ENCODE assay signal across 14 cellular contexts in genomic region chr2:118913805-118914645, GRCh38. TPM values are rescaled to one million over a fixed set of nuclear protein-coding genes. Genes with fewer than 3 reads are reported as not detected.
DNase-seq lines count a peak whose midpoint lies in the region; ATAC-seq and TF ChIP-seq lines count a peak whose summit lies in the region.
"Had no signal": no experiment of that assay in that cellular context is flagged by ENCODE, and none has a peak within 500 bp of the region (broad histone marks: within the 10 kb centered on the region; RNA-seq: fewer than 3 reads in every experiment).

No MANE protein-coding gene starts in this region.

- no peaks in the 10 kb centered on the region for H3K27me3 Mint-ChIP-seq in type B pancreatic cell
- H3K27me3 Mint-ChIP-seq: activated naive CD8-positive, alpha-beta T cell treated with anti-CD3 and anti-CD28 coated beads for 36 hours had no signal

- no peak for TF ChIP-seq POLR2A in gastroesophageal sphincter (IDR thresholded peaks at IDR 0.05)

- H3K4me3 ChIP-seq in gastroesophageal sphincter = no peak overlapping the region

- H3K9me3 ChIP-seq in gastroesophageal sphincter = no peaks in the 10 kb centered on the region

- DNase-seq in Right ventricle myocardium inferior (ENCODE audit: missing footprints) (no peak), cardiac septum (ENCODE audit: low spot score) (no peak), RKO (ENCODE audit: low spot score) (peak; percentile 39), type B pancreatic cell (ENCODE audit: extremely low spot score, unreplicated experiment) (no peak), amygdala (lab: John Stamatoyannopoulos, UW) (no peak), OCI-M2 (lab: John Stamatoyannopoulos, UW; ENCODE audit: unreplicated experiment) (no peak)
- DNase-seq: activated naive CD8-positive, alpha-beta T cell treated with anti-CD3 and anti-CD28 coated beads for 36 hours; hypothalamus; NCI-H1048 had no signal

- no peak for TF ChIP-seq EP300 in gastroesophageal sphincter (IDR thresholded peaks at IDR 0.05)

- peak overlapping the region; percentile 98 for H3K27ac Mint-ChIP-seq in type B pancreatic cell
- H3K27ac Mint-ChIP-seq: activated naive CD8-positive, alpha-beta T cell treated with anti-CD3 and anti-CD28 coated beads for 36 hours had no signal

- no peaks in the 10 kb centered on the region for H3K36me3 ChIP-seq in gastroesophageal sphincter

- H3K27me3 ChIP-seq in gastroesophageal sphincter = peaks cover 4% of the 10 kb centered on the region

- intact Hi-C loops in Right ventricle myocardium inferior (cut with DNase I) (no loop called here), cardiac septum (cut with DNase I) (no loop called here)

- H3K27ac ChIP-seq in gastroesophageal sphincter = no peak overlapping the region

- H3K4me1 ChIP-seq in gastroesophageal sphincter = no peaks in the 10 kb centered on the region

- TF ChIP-seq CTCF in gastroesophageal sphincter (IDR thresholded peaks at IDR 0.05) (no peak), type B pancreatic cell (conservative IDR thresholded peaks at IDR 0.05) (no peak)

- 44 to 100% methylated on average over 1 to 2 of the region's 3 CpGs for WGBS in gastroesophageal sphincter (ENCODE audit: low coverage in 1 of 2), 2 donors

- peaks cover 7% of the 10 kb centered on the region for H3K4me1 Mint-ChIP-seq in type B pancreatic cell (ENCODE audit: unreplicated experiment)
- H3K4me1 Mint-ChIP-seq: activated naive CD8-positive, alpha-beta T cell treated with anti-CD3 and anti-CD28 coated beads for 36 hours; central memory CD8-positive, alpha-beta T cell had no signal

- H3K36me3 Mint-ChIP-seq in type B pancreatic cell = no peaks in the 10 kb centered on the region
- H3K36me3 Mint-ChIP-seq: activated naive CD8-positive, alpha-beta T cell treated with anti-CD3 and anti-CD28 coated beads for 36 hours had no signal

- peaks cover 5% of the 10 kb centered on the region for H3K9me3 Mint-ChIP-seq in type B pancreatic cell
- H3K9me3 Mint-ChIP-seq: activated naive CD8-positive, alpha-beta T cell treated with anti-CD3 and anti-CD28 coated beads for 36 hours; central memory CD8-positive, alpha-beta T cell had no signal

- ATAC-seq in Right ventricle myocardium inferior (peak; percentile 42), gastroesophageal sphincter (peak; percentile 51), HG02571 (IDR thresholded peaks at IDR 0.05; ENCODE audit: unreplicated experiment) (no peak)

- H3K4me3 Mint-ChIP-seq in type B pancreatic cell = peak overlapping the region; percentile 51
- H3K4me3 Mint-ChIP-seq: activated naive CD8-positive, alpha-beta T cell treated with anti-CD3 and anti-CD28 coated beads for 36 hours; central memory CD8-positive, alpha-beta T cell had no signal

RNA-seq across cellular contexts. Expression of gene MARCO, which starts 28.0 kb away (rescaled TPM):
- total RNA-seq in Right ventricle myocardium inferior (19.7 TPM), cardiac septum (0.92 TPM), gastroesophageal sphincter (10 to 100 TPM in 2 of 4 donors, 1 to 10 TPM in 2; 1.9 to 56.1 (median 24.0) TPM), type B pancreatic cell (ENCODE audit: low replicate concordance) (1.1 and 1.6 TPM in 2 replicates)
- total RNA-seq: activated naive CD8-positive, alpha-beta T cell treated with anti-CD3 and anti-CD28 coated beads for 36 hours; endothelial cell of umbilical vein; T-helper 1 cell treated with Interleukin-12 subunit alpha and Interleukin-12 subunit beta and Interleukin-4 antibody, amounts not matched to agents 30 ng/mL and 1 ng/mL, for 36 hours had no signal
